ENCODE assay signal across 26 cellular contexts in genomic region chr18:70024088-70024487, GRCh38.
"Had no signal": no experiment of that assay in that cellular context is flagged by ENCODE, and none has a peak within 500 bp of the region (broad histone marks: within the 10 kb centered on the region; RNA-seq: fewer than 3 reads in every experiment).

No MANE protein-coding gene starts in this region.

- H3K36me3 ChIP-seq: pancreas had no signal

- H3K27ac Mint-ChIP-seq: activated CD4-positive, alpha-beta memory T cell treated with anti-CD3 and anti-CD28 coated beads, Interleukin-2, amount 10 ng/mL, durations not matched to agents 7 days and 5 days; activated CD4-positive, alpha-beta T cell treated with anti-CD3 and anti-CD28 coated beads, Interleukin-2, amount 10 ng/mL, durations not matched to agents 7 days and 5 days; activated CD8-positive, alpha-beta memory T cell treated with anti-CD3 and anti-CD28 coated beads, Interleukin-2, amount 10 ng/mL, durations not matched to agents 7 days and 5 days; activated naive CD8-positive, alpha-beta T cell; activated T-cell treated with anti-CD3 and anti-CD28 coated beads, Interleukin-2, amount 50 U/mL, for 72 hours; stimulated activated naive CD8-positive, alpha-beta T cell treated with anti-CD3 and anti-CD28 coated beads, Interleukin-15, Interleukin-2, amounts not matched to agents 100 ng/mL and 50 ng/mL, for 24 hours; T-cell; WTC11 had no signal

- H3K4me1 Mint-ChIP-seq: activated CD4-positive, alpha-beta memory T cell treated with anti-CD3 and anti-CD28 coated beads, Interleukin-2, amount 10 ng/mL, durations not matched to agents 7 days and 5 days; neural crest cell; T-cell had no signal

- H3K27me3 ChIP-seq: pancreas, sigmoid colon, vagina had no signal

- H3K9me3 Mint-ChIP-seq: activated CD4-positive, alpha-beta memory T cell treated with anti-CD3 and anti-CD28 coated beads, Interleukin-2, amount 10 ng/mL, durations not matched to agents 7 days and 5 days; activated CD4-positive, alpha-beta T cell treated with anti-CD3 and anti-CD28 coated beads, Interleukin-2, amount 10 ng/mL, durations not matched to agents 7 days and 5 days; neural crest cell; stimulated activated effector memory CD8-positive, alpha-beta T cell treated with anti-CD3 and anti-CD28 coated beads, Interleukin-12 subunit alpha, Interleukin-12 subunit beta, amount 100 ng/mL, for 72 hours; stimulated activated naive CD8-positive, alpha-beta T cell treated with anti-CD3 and anti-CD28 coated beads, Interleukin-15, Interleukin-2, amounts not matched to agents 100 ng/mL and 50 ng/mL, for 24 hours; T-cell; WTC11 had no signal

- ATAC-seq: activated T-cell treated with anti-CD3 and anti-CD28 coated beads, Interleukin-2, amount 50 U/mL, for 72 hours; pancreas; psoas muscle; T-cell; WTC11 had no signal

- H3K4me1 ChIP-seq: psoas muscle, sigmoid colon, vagina had no signal

- H3K4me3 ChIP-seq: left ventricle myocardium inferior, lung, pancreas, psoas muscle, sigmoid colon, thoracic aorta, vagina had no signal

- H3K4me3 Mint-ChIP-seq: activated CD4-positive, alpha-beta memory T cell treated with anti-CD3 and anti-CD28 coated beads, Interleukin-2, amount 10 ng/mL, durations not matched to agents 7 days and 5 days; activated CD4-positive, alpha-beta T cell treated with anti-CD3 and anti-CD28 coated beads, Interleukin-2, amount 10 ng/mL, durations not matched to agents 7 days and 5 days; activated CD8-positive, alpha-beta memory T cell treated with anti-CD3 and anti-CD28 coated beads, Interleukin-2, amount 10 ng/mL, durations not matched to agents 7 days and 5 days; activated naive CD8-positive, alpha-beta T cell; activated T-cell treated with anti-CD3 and anti-CD28 coated beads, Interleukin-2, amount 50 U/mL, for 72 hours; neural crest cell; stimulated activated effector memory CD8-positive, alpha-beta T cell treated with anti-CD3 and anti-CD28 coated beads, Interleukin-12 subunit alpha, Interleukin-12 subunit beta, amount 100 ng/mL, for 72 hours; stimulated activated naive CD8-positive, alpha-beta T cell treated with anti-CD3 and anti-CD28 coated beads, Interleukin-15, Interleukin-2, amounts not matched to agents 100 ng/mL and 50 ng/mL, for 24 hours; T-cell; WTC11 had no signal

- DNase-seq: activated CD4-positive, alpha-beta memory T cell treated with anti-CD3 and anti-CD28 coated beads, Interleukin-2, amount 10 ng/mL, durations not matched to agents 7 days and 5 days; activated CD4-positive, alpha-beta T cell treated with anti-CD3 and anti-CD28 coated beads for 1 hour; activated CD4-positive, alpha-beta T cell treated with anti-CD3 and anti-CD28 coated beads, Interleukin-2, amount 10 ng/mL, durations not matched to agents 7 days and 5 days; activated naive CD4-positive, alpha-beta T cell treated with Interleukin-2 at 50 U/mL for 16 hours; activated T-cell treated with anti-CD3 and anti-CD28 coated beads, Interleukin-2, amount 50 U/mL, for 72 hours; anterior cingulate cortex; dermis blood vessel endothelial cell; effector CD4-positive, alpha-beta T cell; left ventricle myocardium inferior; nucleus accumbens; pancreas; psoas muscle; sigmoid colon; small intestine; stimulated activated CD4-positive, alpha-beta T cell treated with anti-CD3 and anti-CD28 coated beads, Interleukin-4, amount 100 ng/mL, for 24 hours; T-cell; trophoblast cell had no signal

- H3K27me3 Mint-ChIP-seq: activated CD4-positive, alpha-beta memory T cell treated with anti-CD3 and anti-CD28 coated beads, Interleukin-2, amount 10 ng/mL, durations not matched to agents 7 days and 5 days; activated CD4-positive, alpha-beta T cell treated with anti-CD3 and anti-CD28 coated beads, Interleukin-2, amount 10 ng/mL, durations not matched to agents 7 days and 5 days; activated CD8-positive, alpha-beta memory T cell treated with anti-CD3 and anti-CD28 coated beads, Interleukin-2, amount 10 ng/mL, durations not matched to agents 7 days and 5 days; activated naive CD8-positive, alpha-beta T cell; stimulated activated naive CD8-positive, alpha-beta T cell treated with anti-CD3 and anti-CD28 coated beads, Interleukin-15, Interleukin-2, amounts not matched to agents 100 ng/mL and 50 ng/mL, for 24 hours; T-cell had no signal

- H3K9me3 ChIP-seq: left ventricle myocardium inferior, pancreas, psoas muscle, sigmoid colon, thoracic aorta, vagina had no signal
